Comparison of ENCODE assay signal across 27 cellular contexts in genomic region chr3:188440563-188440962, GRCh38.
DNase-seq lines count a peak whose midpoint lies in the region; ATAC-seq and FAIRE-seq lines count a peak whose summit lies in the region.
"Had no signal": no experiment of that assay in that cellular context is flagged by ENCODE, and none has a peak within 500 bp of the region (broad histone marks: within the 10 kb centered on the region; RNA-seq: fewer than 3 reads in every experiment).

No MANE protein-coding gene starts in this region.

- peaks cover 17% of the 10 kb centered on the region for H3K79me1 ChIP-seq in mesenchymal stem cell (replicated peaks; ENCODE audit: low read length, poor library complexity, severe bottlenecking)

- H3K9ac ChIP-seq in mesenchymal stem cell (ENCODE audit: low read length): no peak overlapping the region
- H3K9ac ChIP-seq: KMS-11 had no signal

- intact Hi-C loops in activated T-helper 2 cell treated with anti-CD3 and anti-CD28 coated beads, Interferon-gamma antibody, Interleukin-2, Interleukin-4, amounts not matched to agents 10 μg/mL and 5 μg/mL and 100 μg/mL, durations not matched to agents 14 hours and 24 hours and 36 hours (cut with micrococcal nuclease): loop anchor here (5.0 kb wide), 3 partner anchors 38 to 698 kb away; no protein-coding TSS in a partner anchor
- intact Hi-C loops in CD4-positive, alpha-beta memory T cell (cut with micrococcal nuclease): no loop called here

- H3K27me3 ChIP-seq in mesenchymal stem cell (ENCODE audit: control insufficient read depth in 1 of 2, insufficient read depth in 1 of 2, low read length in 2 of 2) (no peaks in the 10 kb centered on the region), small intestine (ENCODE audit: control insufficient read depth in 2 of 2, insufficient read depth in 2 of 2, low read length in 2 of 2) (no peaks in the 10 kb centered on the region)
- no peaks in the 10 kb centered on the region for H3K27me3 ChIP-seq in CD4-positive, alpha-beta memory T cell (ENCODE audit: insufficient read depth, low read length)
- H3K27me3 ChIP-seq: esophagus muscularis mucosa, right lobe of liver, uterus had no signal

- no peak overlapping the region for H4K91ac ChIP-seq in mesenchymal stem cell (ENCODE audit: low read length)

- no peak overlapping the region for H3K4ac ChIP-seq in mesenchymal stem cell (ENCODE audit: low read depth in 1 of 2, low read length in 2 of 2)

- H3K9me3 ChIP-seq in mesenchymal stem cell (ENCODE audit: control insufficient read depth, low read length) (no peaks in the 10 kb centered on the region), small intestine (ENCODE audit: control insufficient read depth, low read depth) (no peaks in the 10 kb centered on the region)
- H3K9me3 ChIP-seq in CD4-positive, alpha-beta memory T cell (ENCODE audit: control insufficient read depth in 1 of 2, low read length in 2 of 2): no peaks in the 10 kb centered on the region
- H3K9me3 ChIP-seq: esophagus muscularis mucosa, right lobe of liver, uterus had no signal

- H3K4me3 ChIP-seq in mesenchymal stem cell (ENCODE audit: insufficient read depth in 1 of 2, low read depth in 1 of 2, low read length in 2 of 2) (no peak overlapping the region), small intestine (ENCODE audit: low read depth in 1 of 2, low read length in 2 of 2) (no peak overlapping the region)
- H3K4me3 ChIP-seq in CD4-positive, alpha-beta memory T cell (ENCODE audit: low read length in 2 of 2): no peak overlapping the region
- H3K4me3 ChIP-seq: esophagus muscularis mucosa, right lobe of liver, uterus had no signal

- CTCF ChIA-PET in CD4-positive, alpha-beta memory T cell (lab: Charles Lee; ENCODE audit: partially characterized antibody): no interaction called here

- H3K27ac Mint-ChIP-seq in activated T-cell treated with anti-CD3 and anti-CD28 coated beads, Interleukin-2, amount 50 U/mL, for 72 hours: peak overlapping the region; percentile 3
- H3K27ac Mint-ChIP-seq in activated T-helper 2 cell treated with anti-CD3 and anti-CD28 coated beads, Interferon-gamma antibody, Interleukin-2, Interleukin-4, amounts not matched to agents 10 μg/mL and 5 μg/mL and 100 μg/mL, durations not matched to agents 14 hours and 24 hours and 36 hours: peak overlapping the region; percentile 62
- H3K27ac Mint-ChIP-seq in CD4-positive, alpha-beta memory T cell: no peak overlapping the region

- POLR2A ChIA-PET in CD4-positive, alpha-beta memory T cell (lab: Charles Lee; ENCODE audit: partially characterized antibody): no interaction called here

- H2BK15ac ChIP-seq in mesenchymal stem cell (ENCODE audit: low read depth, poor library complexity, severe bottlenecking): no peak overlapping the region

- H2BK5ac ChIP-seq in mesenchymal stem cell (ENCODE audit: low read depth, low read length, poor library complexity, severe bottlenecking): no peak overlapping the region

- peaks cover 0 to 2% of the 10 kb centered on the region in 2 donors for H3K9me3 Mint-ChIP-seq in activated T-cell treated with anti-CD3 and anti-CD28 coated beads, Interleukin-2, amount 50 U/mL, for 72 hours
- H3K9me3 Mint-ChIP-seq in activated T-helper 2 cell treated with anti-CD3 and anti-CD28 coated beads, Interferon-gamma antibody, Interleukin-2, Interleukin-4, amounts not matched to agents 10 μg/mL and 5 μg/mL and 100 μg/mL, durations not matched to agents 14 hours and 24 hours and 36 hours: peaks cover 20% of the 10 kb centered on the region
- H3K9me3 Mint-ChIP-seq in CD4-positive, alpha-beta memory T cell: peaks cover 0 to 4% (median 0%) of the 10 kb centered on the region in 8 donors
- H3K9me3 Mint-ChIP-seq: effector memory CD8-positive, alpha-beta T cell; H9 had no signal

- H3K27ac ChIP-seq in mesenchymal stem cell (ENCODE audit: low read length, poor library complexity, severe bottlenecking) (no peak overlapping the region), small intestine (ENCODE audit: low read depth in 1 of 2, low read length in 1 of 2) (no peak overlapping the region)
- no peak overlapping the region for H3K27ac ChIP-seq in CD4-positive, alpha-beta memory T cell (ENCODE audit: low read depth, low read length)
- H3K27ac ChIP-seq: KMS-11, right lobe of liver, RWPE1, uterus had no signal

- H2AFZ ChIP-seq in mesenchymal stem cell (ENCODE audit: low read depth, low read length): no peak overlapping the region

- H3K4me1 ChIP-seq in mesenchymal stem cell (ENCODE audit: control insufficient read depth, insufficient read depth, low read depth, low read length): no peaks in the 10 kb centered on the region
- H3K4me1 ChIP-seq in small intestine (ENCODE audit: control insufficient read depth in 2 of 2, insufficient read depth in 1 of 2, low read depth in 1 of 2, low read length in 1 of 2): peaks cover 2 to 5% of the 10 kb centered on the region in 2 donors
- H3K4me1 ChIP-seq in CD4-positive, alpha-beta memory T cell (ENCODE audit: insufficient read depth, low read length): peaks cover 27% of the 10 kb centered on the region
- H3K4me1 ChIP-seq: uterus had no signal

- no peak overlapping the region for H3K14ac ChIP-seq in mesenchymal stem cell (ENCODE audit: low read length in 2 of 2)

- no peak overlapping the region for H2BK120ac ChIP-seq in mesenchymal stem cell (ENCODE audit: low read depth, low read length)

- no peak overlapping the region for H3K4me3 Mint-ChIP-seq in activated T-cell treated with anti-CD3 and anti-CD28 coated beads, Interleukin-2, amount 50 U/mL, for 72 hours
- H3K4me3 Mint-ChIP-seq in activated T-helper 2 cell treated with anti-CD3 and anti-CD28 coated beads, Interferon-gamma antibody, Interleukin-2, Interleukin-4, amounts not matched to agents 10 μg/mL and 5 μg/mL and 100 μg/mL, durations not matched to agents 14 hours and 24 hours and 36 hours (ENCODE audit: low read depth): no peak overlapping the region
- H3K4me3 Mint-ChIP-seq in CD4-positive, alpha-beta memory T cell: no peak overlapping the region
- H3K4me3 Mint-ChIP-seq: H9 had no signal

- H3K27me3 Mint-ChIP-seq in activated T-cell treated with anti-CD3 and anti-CD28 coated beads, Interleukin-2, amount 50 U/mL, for 72 hours (ENCODE audit: low read depth): no peaks in the 10 kb centered on the region
- H3K27me3 Mint-ChIP-seq in activated T-helper 2 cell treated with anti-CD3 and anti-CD28 coated beads, Interferon-gamma antibody, Interleukin-2, Interleukin-4, amounts not matched to agents 10 μg/mL and 5 μg/mL and 100 μg/mL, durations not matched to agents 14 hours and 24 hours and 36 hours (ENCODE audit: low read depth): no peaks in the 10 kb centered on the region
- no peaks in the 10 kb centered on the region for H3K27me3 Mint-ChIP-seq in CD4-positive, alpha-beta memory T cell
- H3K27me3 Mint-ChIP-seq: activated naive CD8-positive, alpha-beta T cell; effector memory CD8-positive, alpha-beta T cell had no signal

- H3K36me3 ChIP-seq in mesenchymal stem cell (ENCODE audit: control insufficient read depth in 1 of 2, insufficient read depth in 2 of 2, low read depth in 1 of 2, low read length in 2 of 2) (peaks cover 0 to 11% of the 10 kb centered on the region in 2 experiments), small intestine (ENCODE audit: control insufficient read depth in 2 of 2, insufficient read depth in 2 of 2, low read length in 2 of 2) (peaks cover 0 to 3% of the 10 kb centered on the region in 2 donors)
- H3K36me3 ChIP-seq in CD4-positive, alpha-beta memory T cell (ENCODE audit: insufficient read depth, low read length): no peaks in the 10 kb centered on the region
- H3K36me3 ChIP-seq: right lobe of liver, uterus had no signal

- H3K4me1 Mint-ChIP-seq in activated T-cell treated with anti-CD3 and anti-CD28 coated beads, Interleukin-2, amount 50 U/mL, for 72 hours (ENCODE audit: low read depth): peaks cover 36% of the 10 kb centered on the region
- H3K4me1 Mint-ChIP-seq in activated T-helper 2 cell treated with anti-CD3 and anti-CD28 coated beads, Interferon-gamma antibody, Interleukin-2, Interleukin-4, amounts not matched to agents 10 μg/mL and 5 μg/mL and 100 μg/mL, durations not matched to agents 14 hours and 24 hours and 36 hours (ENCODE audit: low read depth): peaks cover 55% of the 10 kb centered on the region
- peaks cover 28 to 47% (median 36%) of the 10 kb centered on the region in 4 donors for H3K4me1 Mint-ChIP-seq in CD4-positive, alpha-beta memory T cell

- H3K4me2 ChIP-seq in mesenchymal stem cell (ENCODE audit: low read length, poor library complexity, severe bottlenecking): no peak overlapping the region
- H3K4me2 ChIP-seq: KMS-11 had no signal

- FAIRE-seq in small intestine (lab: Jason Lieb, UNC): no peak
- FAIRE-seq: A204.1, astrocyte, frontal cortex had no signal

- H2BK12ac ChIP-seq in mesenchymal stem cell (ENCODE audit: low read length in 2 of 2): no peak overlapping the region

- no peak overlapping the region for H4K8ac ChIP-seq in mesenchymal stem cell (ENCODE audit: low read length)

- DNase-seq in activated T-cell treated with anti-CD3 and anti-CD28 coated beads, Interleukin-2, amount 50 U/mL, for 72 hours: no peak
- DNase-seq in activated T-cell treated with anti-CD3 and anti-CD28 coated beads for 4 hours (no peak), mesenchymal stem cell (peak; percentile 61), activated gamma-delta T cell treated with Interleukin-2 at 50 U/mL for 16 hours (no peak), small intestine (no peak)
- no peak for DNase-seq in activated T-helper 2 cell treated with anti-CD3 and anti-CD28 coated beads, Interferon-gamma antibody, Interleukin-2, Interleukin-4, amounts not matched to agents 10 μg/mL and 5 μg/mL and 100 μg/mL, durations not matched to agents 14 hours and 24 hours and 36 hours (ENCODE audit: low spot score)
- DNase-seq in CD4-positive, alpha-beta memory T cell: no peak
- DNase-seq: activated CD4-positive, CD25-positive, alpha-beta regulatory T cell treated with anti-CD3 and anti-CD28 coated beads, Interleukin-2, amount 50 U/mL, for 72 hours; cortex of kidney; effector memory CD8-positive, alpha-beta T cell; GF-D8; H9; NCI-H1436; NCI-H774; posterior cingulate gyrus; right lobe of liver; stimulated activated naive CD4-positive, alpha-beta T cell treated with Interleukin-2 at 50 U/mL for 16 hours; T-helper 1 cell; uterus had no signal

- H3K36me3 Mint-ChIP-seq in activated T-cell treated with anti-CD3 and anti-CD28 coated beads, Interleukin-2, amount 50 U/mL, for 72 hours (ENCODE audit: insufficient read depth in 2 of 2): peaks cover 3 to 4% of the 10 kb centered on the region in 2 donors
- peaks cover 40% of the 10 kb centered on the region for H3K36me3 Mint-ChIP-seq in activated T-helper 2 cell treated with anti-CD3 and anti-CD28 coated beads, Interferon-gamma antibody, Interleukin-2, Interleukin-4, amounts not matched to agents 10 μg/mL and 5 μg/mL and 100 μg/mL, durations not matched to agents 14 hours and 24 hours and 36 hours (ENCODE audit: low read depth)
- peaks cover 16 to 28% of the 10 kb centered on the region in 2 donors for H3K36me3 Mint-ChIP-seq in CD4-positive, alpha-beta memory T cell

- no peak overlapping the region for H3K18ac ChIP-seq in mesenchymal stem cell (ENCODE audit: low read depth in 1 of 2, low read length in 2 of 2)

- H3K23ac ChIP-seq in mesenchymal stem cell (ENCODE audit: low read length in 2 of 2): no peak overlapping the region

- H2AK5ac ChIP-seq in mesenchymal stem cell (ENCODE audit: low read length, severe bottlenecking): no peak overlapping the region

- no peak for ATAC-seq in activated T-cell treated with anti-CD3 and anti-CD28 coated beads, Interleukin-2, amount 50 U/mL, for 72 hours (replicated peaks in 1 of 2)
- ATAC-seq in HG03354 (IDR thresholded peaks at IDR 0.05; ENCODE audit: poor library complexity, severe bottlenecking, unreplicated experiment): no peak
- ATAC-seq: effector memory CD8-positive, alpha-beta T cell had no signal

Comparison
In these comparisons a context has a peak if more than half of its experiments do, and no peak if none do; other contexts are left out.
1. H3K27ac Mint-ChIP-seq: peak in activated T-cell treated with anti-CD3 and anti-CD28 coated beads, Interleukin-2, amount 50 U/mL, for 72 hours (single experiment) and activated T-helper 2 cell treated with anti-CD3 and anti-CD28 coated beads, Interferon-gamma antibody, Interleukin-2, Interleukin-4, amounts not matched to agents 10 μg/mL and 5 μg/mL and 100 μg/mL, durations not matched to agents 14 hours and 24 hours and 36 hours (single experiment); none in CD4-positive, alpha-beta memory T cell (0 of 7).